In the genomic region with DNA sequence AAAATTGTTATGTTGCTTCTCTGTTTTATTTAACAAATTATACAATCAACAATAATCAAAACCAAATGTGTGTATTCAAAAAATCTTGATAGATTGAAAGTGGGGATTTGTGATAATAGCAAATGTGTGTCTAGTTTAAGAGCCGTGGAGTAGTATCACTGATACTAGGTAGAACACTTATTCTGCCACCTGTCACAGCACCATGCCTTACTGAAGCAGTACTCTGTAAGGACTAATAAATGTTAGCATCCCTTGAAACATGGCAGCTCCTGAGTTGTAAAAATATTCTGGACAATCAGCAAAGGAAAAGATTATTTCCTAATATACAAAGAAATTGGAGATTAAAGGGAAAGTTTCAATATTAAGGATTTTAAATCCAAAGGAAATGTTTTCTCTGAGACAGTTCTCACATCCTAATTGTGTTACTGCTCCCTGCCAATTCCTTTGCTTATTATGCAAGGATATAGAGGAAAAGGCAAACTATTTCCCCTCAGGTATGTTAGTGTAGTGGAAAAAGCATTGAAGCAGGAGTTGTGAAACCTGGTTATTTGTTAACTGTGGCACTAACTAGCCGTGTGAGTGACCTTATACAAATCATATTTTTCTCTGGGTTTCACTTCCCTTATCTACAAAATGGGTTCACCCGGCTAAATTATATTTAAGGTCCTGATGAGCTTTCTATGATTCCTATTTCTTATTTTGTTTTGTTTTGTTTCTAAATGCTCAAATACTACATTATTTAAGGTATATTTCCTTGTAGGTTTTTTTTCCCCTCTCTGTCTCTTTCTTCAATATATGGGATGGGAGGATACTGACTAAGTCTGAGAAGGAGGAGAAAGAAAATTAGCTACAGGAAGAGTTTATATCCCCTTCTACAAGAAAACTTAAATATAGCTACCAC, we compare ENCODE assay signal across 8 cellular contexts.
A peak's percentile ranks its signal among the peaks of the same experiment; 100 is the strongest.
DNase-seq lines count a peak whose midpoint lies in the region; TF ChIP-seq lines count a peak whose summit lies in the region.

No MANE protein-coding gene starts in this region.

- H3K4me2 ChIP-seq in GM23248 (ENCODE audit: unreplicated experiment): peak overlapping the region; percentile 80

- no peaks in the 10 kb centered on the region for H3K36me3 ChIP-seq in GM23248 (ENCODE audit: low read depth)
- no peaks in the 10 kb centered on the region for H3K36me3 ChIP-seq in left ventricle myocardium inferior
- H3K36me3 ChIP-seq in urinary bladder (ENCODE audit: insufficient read depth): no peaks in the 10 kb centered on the region

- no peaks in the 10 kb centered on the region for H4K20me1 ChIP-seq in GM23248 (ENCODE audit: insufficient read depth)

- H3K79me2 ChIP-seq in GM23248 (ENCODE audit: insufficient read depth): peaks cover 55% of the 10 kb centered on the region

- intact Hi-C loops in left ventricle myocardium inferior (cut with micrococcal nuclease): no loop called here

- POLR2A ChIA-PET in GM10248 (lab: Yijun Ruan, JAX): no interaction called here

- TF ChIP-seq POLR2A in NB4 (IDR thresholded peaks at IDR 0.05; ENCODE audit: extremely low read depth, insufficient read length): no peak

- peak overlapping the region; percentile 96 for H3K27ac ChIP-seq in GM23248
- H3K27ac ChIP-seq in left ventricle myocardium inferior (replicated peaks): peak overlapping the region; percentile 70
- H3K27ac ChIP-seq in urinary bladder (ENCODE audit: low read depth): no peak overlapping the region

- no peaks in the 10 kb centered on the region for H3K9me2 ChIP-seq in GM23248 (ENCODE audit: insufficient read depth)

- H3K9ac ChIP-seq in GM23248: peak overlapping the region; percentile 97

- peaks cover 51% of the 10 kb centered on the region for H3K4me1 ChIP-seq in GM23248 (ENCODE audit: insufficient read depth)
- peaks cover 48% of the 10 kb centered on the region for H3K4me1 ChIP-seq in left ventricle myocardium inferior
- no peaks in the 10 kb centered on the region for H3K4me1 ChIP-seq in urinary bladder (ENCODE audit: insufficient read depth)

- peak overlapping the region; percentile 79 for H2AFZ ChIP-seq in GM23248

- H3F3A ChIP-seq in GM23248 (ENCODE audit: insufficient read depth): peaks cover 48% of the 10 kb centered on the region

- peak; percentile 22 for DNase-seq in GM10248 (ENCODE audit: extremely low spot score)
- peak; percentile 44 for DNase-seq in GM23248
- DNase-seq in NB4 (ENCODE audit: low read depth): peak; percentile 1
- no peak for DNase-seq in left ventricle myocardium inferior
- DNase-seq in stimulated activated CD8-positive, alpha-beta memory T cell treated with anti-CD3 and anti-CD28 coated beads, Interleukin-4, amount 100 ng/mL, for 48 hours: no peak
- DNase-seq in dedifferentiated amniotic fluid mesenchymal stem cell (ENCODE audit: extremely low spot score): no peak
- DNase-seq in D341Med (ENCODE audit: low spot score): no peak

- H3K27me3 ChIP-seq in GM23248 (replicated peaks; ENCODE audit: insufficient read depth) (no peaks in the 10 kb centered on the region), left ventricle myocardium inferior (ENCODE audit: low read depth) (no peaks in the 10 kb centered on the region)

- H3K9me3 ChIP-seq in GM23248 (ENCODE audit: low read depth) (no peaks in the 10 kb centered on the region), left ventricle myocardium inferior (replicated peaks) (no peaks in the 10 kb centered on the region)

- TF ChIP-seq CTCF in GM10248 (IDR thresholded peaks at IDR 0.05; ENCODE audit: control extremely low read depth, extremely low read depth, low read depth, missing control alignments) (no peak), NB4 (IDR thresholded peaks at IDR 0.05; ENCODE audit: low read depth, low read length) (no peak), left ventricle myocardium inferior (IDR thresholded peaks at IDR 0.05; ENCODE audit: borderline replicate concordance) (no peak)

- CTCF ChIA-PET in GM10248 (lab: Yijun Ruan, JAX): interaction anchor here (0.7 to 5.7 kb wide), 8 partner anchors 10 to 694 kb away, joined by 3 to 36 read pairs (median 4); no protein-coding TSS in a partner anchor

- WGBS in GM23248 (ENCODE audit: low coverage in 1 of 2, low lambda C conversion rate in 2 of 2, missing lambda C conversion rate in 2 of 2), 2 experiments: 16 to 19% methylated on average over 3 of the region's 3 CpGs
- WGBS in urinary bladder: 46% methylated on average over 3 of the region's 3 CpGs

- in situ Hi-C loops in GM23248 (cut with MboI): no loop called here

- peak overlapping the region; percentile 91 for H3K4me3 ChIP-seq in GM23248
- H3K4me3 ChIP-seq in NB4 (ENCODE audit: low read depth, low read length): no peak overlapping the region
- peak overlapping the region; percentile 51 for H3K4me3 ChIP-seq in left ventricle myocardium inferior
- H3K4me3 ChIP-seq in urinary bladder (ENCODE audit: low read depth, low read length): peak overlapping the region; percentile 28

Comparison
In these comparisons a context has a peak if more than half of its experiments do, and no peak if none do; other contexts are left out.
1. DNase-seq: peak in GM10248 (single experiment), GM23248 (single experiment) and NB4 (single experiment); none in left ventricle myocardium inferior (single experiment), stimulated activated CD8-positive, alpha-beta memory T cell treated with anti-CD3 and anti-CD28 coated beads, Interleukin-4, amount 100 ng/mL, for 48 hours (single experiment), dedifferentiated amniotic fluid mesenchymal stem cell (single experiment) and D341Med (single experiment).